24 cellular contexts compared by ENCODE assay signal in the genomic region with DNA sequence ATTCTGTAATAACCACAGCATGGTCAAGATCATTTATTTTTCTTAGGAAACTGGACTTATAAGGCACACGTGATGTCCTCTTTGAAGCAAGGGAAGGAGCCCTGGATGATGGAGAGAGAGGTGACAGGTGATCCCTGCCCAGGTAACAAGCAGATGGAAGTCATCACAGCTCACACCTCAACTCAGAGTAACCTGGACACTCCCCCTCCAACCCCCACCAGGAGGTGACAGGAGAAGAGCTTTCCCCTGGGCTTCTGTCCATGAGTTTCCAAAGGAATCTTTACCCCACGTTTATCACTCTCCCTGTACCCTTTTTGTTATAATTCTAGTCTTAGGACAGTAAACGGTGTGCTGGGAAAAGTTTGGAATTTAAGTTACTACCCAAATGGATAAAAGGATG. TPM values are rescaled to one million over a fixed set of nuclear protein-coding genes. Genes with fewer than 3 reads are reported as not detected.
"Had no signal": no experiment of that assay in that cellular context is flagged by ENCODE, and none has a peak within 500 bp of the region (broad histone marks: within the 10 kb centered on the region; RNA-seq: fewer than 3 reads in every experiment).

No MANE protein-coding gene starts in this region.

- DNase-seq: activated B cell treated with CpG ODN at 0.5 μM for 24 hours; activated CD4-positive, alpha-beta T cell treated with anti-CD3 and anti-CD28 coated beads for 1 hour; activated CD4-positive, alpha-beta T cell treated with anti-CD3 and anti-CD28 coated beads, Interleukin-2, amount 10 ng/mL, durations not matched to agents 24 days and 14 days; activated CD4-positive, alpha-beta T cell treated with anti-CD3 and anti-CD28 coated beads, Interleukin-2, amount 50 U/mL, for 48 hours; activated CD8-positive, alpha-beta memory T cell treated with anti-CD3 and anti-CD28 coated beads, Interleukin-2, amount 10 ng/mL, durations not matched to agents 7 days and 5 days; activated effector memory CD4-positive, alpha-beta T cell treated with Interleukin-2 at 50 U/mL for 16 hours; activated naive CD4-positive, alpha-beta T cell; activated T-cell treated with anti-CD3 and anti-CD28 coated beads, Interleukin-2, amount 50 U/mL, for 24 hours; aorta; Kasumi-1; NCI-H1048; NCI-H146; NCI-H187 treated with DMSO at 0.1 percent for 48 hours; NCI-H2081 treated with DMSO at 0.1 percent for 48 hours; NCI-H2227 treated with DMSO at 0.1 percent for 48 hours; NCI-H446 treated with DMSO at 0.1 percent for 48 hours; NCI-H524 treated with DMSO at 0.1 percent for 48 hours; NCI-H82; Peyer's patch; Right ventricle myocardium superior; SW 1271 had no signal

- H3K4me3 ChIP-seq: Peyer's patch, SJCRH30 had no signal

- H3K9me3 ChIP-seq: Peyer's patch, SJCRH30 had no signal

- H3K27me3 ChIP-seq: SJCRH30 had no signal

- H3K27ac ChIP-seq: Peyer's patch, RWPE1, SJCRH30 had no signal

- H3K36me3 ChIP-seq: Peyer's patch, SJCRH30 had no signal

- ATAC-seq: activated CD8-positive, alpha-beta memory T cell treated with anti-CD3 and anti-CD28 coated beads, Interleukin-2, amount 10 ng/mL, durations not matched to agents 7 days and 5 days had no signal

- H3K4me1 ChIP-seq: Peyer's patch had no signal

RNA-seq across cellular contexts. Expression of gene ZNF334, which starts 28.4 kb away (rescaled TPM):
- total RNA-seq: OCI-LY7 had no signal
